8 cellular contexts compared by ENCODE assay signal in genomic region chr7:149147072-149147729, GRCh38.
A peak's percentile ranks its signal among the peaks of the same experiment; 100 is the strongest.
DNase-seq lines count a peak whose midpoint lies in the region; ATAC-seq and TF ChIP-seq lines count a peak whose summit lies in the region.

Gene ZNF398, plus strand, starts transcription at chr7:149147453. Its CDS starts 290 bp downstream, at chr7:149147743.

- TF ChIP-seq CTCF in AG09319 (IDR thresholded peaks at IDR 0.05; ENCODE audit: low read depth, low read length) = peak; percentile 21

- DNase-seq in AG09319 (ENCODE audit: extremely low read depth, low read depth) = peak; percentile 45
- DNase-seq in NCI-H345 (lab: John Stamatoyannopoulos, UW) = peak; percentile 81
- DNase-seq in activated CD4-positive, CD25-positive, alpha-beta regulatory T cell treated with anti-CD3 and anti-CD28 coated beads, Interleukin-2, amount 50 U/mL, for 72 hours = peak; percentile 84
- DNase-seq in cerebellar cortex (ENCODE audit: low spot score) = peak; percentile 69
- peak; percentile 69 for DNase-seq in kidney glomerular epithelial cell (lab: John Stamatoyannopoulos, UW)
- peak; percentile 57 to 72 for DNase-seq in stimulated activated CD4-positive, alpha-beta T cell treated with anti-CD3 and anti-CD28 coated beads, Interleukin-1b, Interleukin-23, amount 100 ng/mL, for 1 hour (ENCODE audit: low read depth in 2 of 2)

- ATAC-seq in GM18868 (IDR thresholded peaks at IDR 0.05; ENCODE audit: unreplicated experiment) = peak; percentile 71
- peak; percentile 64 for ATAC-seq in HG03097 (IDR thresholded peaks at IDR 0.05; ENCODE audit: low FRiP score, unreplicated experiment)

Comparison
In these comparisons a context has a peak if more than half of its experiments do, and no peak if none do; other contexts are left out.
1. Peak in every context shown above with its lines: DNase-seq and ATAC-seq.